In the genomic region with DNA sequence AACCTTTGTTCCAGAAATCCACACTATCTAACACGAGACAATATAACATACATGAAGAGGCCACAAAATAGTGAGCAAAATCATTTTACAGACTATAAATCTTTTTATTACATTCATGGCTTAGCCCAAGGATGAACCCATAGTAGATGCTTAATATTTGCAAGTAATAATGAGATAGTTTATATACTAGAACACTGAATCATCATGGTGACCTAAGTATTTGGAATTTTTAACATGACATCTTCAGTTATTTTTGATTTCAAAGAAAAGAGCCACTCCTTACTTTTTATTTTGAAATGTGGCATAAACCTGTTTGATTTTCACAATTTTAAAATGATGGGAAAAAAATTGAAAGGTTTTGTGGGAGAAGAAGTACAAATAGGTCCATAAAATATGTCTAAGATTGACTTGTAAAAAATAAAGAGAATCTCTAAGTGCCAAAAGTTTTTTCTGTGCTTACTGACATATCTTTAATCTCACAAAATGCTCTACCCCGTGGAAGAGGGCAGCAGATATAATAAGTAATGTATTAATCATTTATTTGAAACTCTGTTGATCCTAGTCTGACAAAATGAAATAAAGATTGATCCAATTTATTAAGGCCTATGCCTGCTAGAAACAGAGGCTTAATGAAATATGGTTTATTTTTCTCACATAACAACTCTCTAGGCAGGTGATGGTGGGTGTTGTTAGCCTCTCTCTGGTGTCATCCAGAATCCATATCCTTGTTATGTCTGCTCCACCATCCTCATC, we compare ENCODE assay signal across 1 cellular context.
TF ChIP-seq lines count a peak whose summit lies in the region.

No MANE protein-coding gene starts in this region.

TF ChIP-seq in SK-N-SH, 30 proteins besides CTCF, POLR2A, EP300 and RAD21 (continued from another document):
- TF ChIP-seq, protein P1, sequence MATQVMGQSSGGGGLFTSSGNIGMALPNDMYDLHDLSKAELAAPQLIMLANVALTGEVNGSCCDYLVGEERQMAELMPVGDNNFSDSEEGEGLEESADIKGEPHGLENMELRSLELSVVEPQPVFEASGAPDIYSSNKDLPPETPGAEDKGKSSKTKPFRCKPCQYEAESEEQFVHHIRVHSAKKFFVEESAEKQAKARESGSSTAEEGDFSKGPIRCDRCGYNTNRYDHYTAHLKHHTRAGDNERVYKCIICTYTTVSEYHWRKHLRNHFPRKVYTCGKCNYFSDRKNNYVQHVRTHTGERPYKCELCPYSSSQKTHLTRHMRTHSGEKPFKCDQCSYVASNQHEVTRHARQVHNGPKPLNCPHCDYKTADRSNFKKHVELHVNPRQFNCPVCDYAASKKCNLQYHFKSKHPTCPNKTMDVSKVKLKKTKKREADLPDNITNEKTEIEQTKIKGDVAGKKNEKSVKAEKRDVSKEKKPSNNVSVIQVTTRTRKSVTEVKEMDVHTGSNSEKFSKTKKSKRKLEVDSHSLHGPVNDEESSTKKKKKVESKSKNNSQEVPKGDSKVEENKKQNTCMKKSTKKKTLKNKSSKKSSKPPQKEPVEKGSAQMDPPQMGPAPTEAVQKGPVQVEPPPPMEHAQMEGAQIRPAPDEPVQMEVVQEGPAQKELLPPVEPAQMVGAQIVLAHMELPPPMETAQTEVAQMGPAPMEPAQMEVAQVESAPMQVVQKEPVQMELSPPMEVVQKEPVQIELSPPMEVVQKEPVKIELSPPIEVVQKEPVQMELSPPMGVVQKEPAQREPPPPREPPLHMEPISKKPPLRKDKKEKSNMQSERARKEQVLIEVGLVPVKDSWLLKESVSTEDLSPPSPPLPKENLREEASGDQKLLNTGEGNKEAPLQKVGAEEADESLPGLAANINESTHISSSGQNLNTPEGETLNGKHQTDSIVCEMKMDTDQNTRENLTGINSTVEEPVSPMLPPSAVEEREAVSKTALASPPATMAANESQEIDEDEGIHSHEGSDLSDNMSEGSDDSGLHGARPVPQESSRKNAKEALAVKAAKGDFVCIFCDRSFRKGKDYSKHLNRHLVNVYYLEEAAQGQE (IDR thresholded peaks at IDR 0.05; ENCODE audit: low read depth, low read length): no peak
- TF ChIP-seq MEF2A (IDR thresholded peaks at IDR 0.05; ENCODE audit: borderline replicate concordance, low read depth) (no peak), RCOR1 (IDR thresholded peaks at IDR 0.05; ENCODE audit: low read length) (no peak), MXI1 (IDR thresholded peaks at IDR 0.05; ENCODE audit: low read depth, low read length) (no peak), ELF1 (IDR thresholded peaks at IDR 0.05) (no peak), GATA2 (CRISPR knock-in tag; IDR thresholded peaks at IDR 0.05) (no peak)
- TF ChIP-seq, protein P2, sequence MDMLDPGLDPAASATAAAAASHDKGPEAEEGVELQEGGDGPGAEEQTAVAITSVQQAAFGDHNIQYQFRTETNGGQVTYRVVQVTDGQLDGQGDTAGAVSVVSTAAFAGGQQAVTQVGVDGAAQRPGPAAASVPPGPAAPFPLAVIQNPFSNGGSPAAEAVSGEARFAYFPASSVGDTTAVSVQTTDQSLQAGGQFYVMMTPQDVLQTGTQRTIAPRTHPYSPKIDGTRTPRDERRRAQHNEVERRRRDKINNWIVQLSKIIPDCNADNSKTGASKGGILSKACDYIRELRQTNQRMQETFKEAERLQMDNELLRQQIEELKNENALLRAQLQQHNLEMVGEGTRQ (IDR thresholded peaks at IDR 0.05; ENCODE audit: borderline replicate concordance, low read depth, low read length): no peak
